8 cellular contexts compared by ENCODE assay signal in the genomic region with DNA sequence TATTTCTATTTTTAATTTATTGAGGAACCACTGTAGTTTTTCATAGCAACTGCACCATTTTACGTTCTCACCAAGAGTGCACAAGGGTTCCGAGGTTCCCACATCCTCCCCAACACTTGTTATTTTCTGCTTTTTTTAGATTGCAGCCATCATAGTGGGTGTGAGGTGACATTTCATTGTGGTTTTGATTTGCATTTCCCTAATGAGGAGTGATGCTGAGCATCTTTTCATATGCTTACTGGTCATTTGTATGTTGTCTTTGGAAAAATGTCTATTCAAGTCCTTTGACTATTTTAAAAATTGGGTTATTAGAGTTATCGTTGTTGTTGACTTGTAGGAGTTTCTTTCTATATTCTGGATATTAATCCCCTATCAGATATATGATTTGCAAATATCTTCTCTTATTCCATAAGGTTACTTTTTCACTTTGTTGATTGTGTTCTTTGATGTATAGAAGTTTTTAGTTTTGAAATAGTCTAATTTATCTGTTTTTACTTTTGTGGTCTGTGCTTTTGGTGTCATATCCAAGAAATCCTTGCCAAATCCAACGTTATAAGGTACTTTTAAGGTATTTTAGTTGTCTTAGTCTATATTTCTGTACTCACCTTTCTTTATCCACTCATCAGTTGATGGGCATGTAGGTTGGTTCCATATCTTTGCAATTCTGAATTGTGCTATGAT. TPM values are rescaled to one million over a fixed set of nuclear protein-coding genes. Genes with fewer than 3 reads are reported as not detected.
DNase-seq lines count a peak whose midpoint lies in the region; ATAC-seq, FAIRE-seq and TF ChIP-seq lines count a peak whose summit lies in the region.

No MANE protein-coding gene starts in this region.

- DNase-seq in HFFc6: peak; percentile 27
- DNase-seq in activated CD8-positive, alpha-beta T cell treated with anti-CD3 and anti-CD28 coated beads, Interleukin-2, amount 10 ng/mL, durations not matched to agents 7 days and 5 days: peak; percentile 63
- peak; percentile 76 for DNase-seq in fibroblast of the aortic adventitia (ENCODE audit: low read depth)
- DNase-seq in stromal cell of bone marrow (ENCODE audit: low read depth): peak; percentile 31
- DNase-seq in hippocampal formation (lab: John Stamatoyannopoulos, UW): no peak
- no peak for DNase-seq in SKM-1 treated with dmso at 0.1 percent for 144 hours (lab: John Stamatoyannopoulos, UW; ENCODE audit: unreplicated experiment)
- no peak for DNase-seq in HTR-8/SVneo (ENCODE audit: insufficient read length, low spot score)
- DNase-seq in D721Med (ENCODE audit: insufficient read length, low spot score): no peak

- peaks cover 70% of the 10 kb centered on the region for H3K36me3 Mint-ChIP-seq in HFFc6 (ENCODE audit: low read depth)
- H3K36me3 Mint-ChIP-seq in activated CD8-positive, alpha-beta T cell treated with anti-CD3 and anti-CD28 coated beads, Interleukin-2, amount 10 ng/mL, durations not matched to agents 7 days and 5 days (ENCODE audit: low read depth): peaks cover 68% of the 10 kb centered on the region

- FAIRE-seq in HTR-8/SVneo (lab: Jason Lieb, UNC) (no peak), D721Med (lab: Jason Lieb, UNC) (no peak)

- peak overlapping the region; percentile 99 for H3K4me3 Mint-ChIP-seq in HFFc6
- H3K4me3 Mint-ChIP-seq in activated CD8-positive, alpha-beta T cell treated with anti-CD3 and anti-CD28 coated beads, Interleukin-2, amount 10 ng/mL, durations not matched to agents 7 days and 5 days: peak overlapping the region; percentile 38

- H3K4me3 ChIP-seq in fibroblast of the aortic adventitia (ENCODE audit: low read depth, low read length): peak overlapping the region; percentile 81

- H3K9me3 Mint-ChIP-seq in HFFc6: peaks cover 95% of the 10 kb centered on the region
- no peaks in the 10 kb centered on the region for H3K9me3 Mint-ChIP-seq in activated CD8-positive, alpha-beta T cell treated with anti-CD3 and anti-CD28 coated beads, Interleukin-2, amount 10 ng/mL, durations not matched to agents 7 days and 5 days (ENCODE audit: insufficient read depth)

- peak overlapping the region; percentile 98 for H3K27ac Mint-ChIP-seq in HFFc6
- H3K27ac Mint-ChIP-seq in activated CD8-positive, alpha-beta T cell treated with anti-CD3 and anti-CD28 coated beads, Interleukin-2, amount 10 ng/mL, durations not matched to agents 7 days and 5 days: peak overlapping the region; percentile 65

- H3K27me3 Mint-ChIP-seq in HFFc6 (ENCODE audit: insufficient read depth): peaks cover 98% of the 10 kb centered on the region
- no peaks in the 10 kb centered on the region for H3K27me3 Mint-ChIP-seq in activated CD8-positive, alpha-beta T cell treated with anti-CD3 and anti-CD28 coated beads, Interleukin-2, amount 10 ng/mL, durations not matched to agents 7 days and 5 days (ENCODE audit: low read depth)

- no peak for ATAC-seq in activated CD8-positive, alpha-beta T cell treated with anti-CD3 and anti-CD28 coated beads, Interleukin-2, amount 10 ng/mL, durations not matched to agents 7 days and 5 days

- peaks cover 96% of the 10 kb centered on the region for H3K4me1 Mint-ChIP-seq in HFFc6 (ENCODE audit: low read depth)
- peaks cover 90% of the 10 kb centered on the region for H3K4me1 Mint-ChIP-seq in activated CD8-positive, alpha-beta T cell treated with anti-CD3 and anti-CD28 coated beads, Interleukin-2, amount 10 ng/mL, durations not matched to agents 7 days and 5 days (ENCODE audit: low read depth)

- CTCF ChIA-PET in activated CD8-positive, alpha-beta T cell treated with anti-CD3 and anti-CD28 coated beads, Interleukin-2, amount 10 ng/mL, durations not matched to agents 7 days and 5 days (lab: Charles Lee): interaction anchor here (1.1 to 1.5 kb wide), 3 partner anchors 10 to 40 kb away, joined by 4 to 23 read pairs (median 6); no protein-coding TSS in a partner anchor

- TF ChIP-seq CTCF in HFFc6 (IDR thresholded peaks at IDR 0.05): no peak
- no peak for TF ChIP-seq CTCF in fibroblast of the aortic adventitia (IDR thresholded peaks at IDR 0.05; ENCODE audit: insufficient read depth, low read length)
- TF ChIP-seq CTCF in D721Med (IDR thresholded peaks at IDR 0.05; ENCODE audit: insufficient read depth, missing control alignments): no peak

- POLR2A ChIA-PET in activated CD8-positive, alpha-beta T cell treated with anti-CD3 and anti-CD28 coated beads, Interleukin-2, amount 10 ng/mL, durations not matched to agents 7 days and 5 days (lab: Charles Lee): interaction anchor here (0.6 to 2.0 kb wide), 4 partner anchors 8 to 13 kb away, joined by 3 to 24 read pairs (median 3); a partner anchor contains a TSS

RNA-seq across cellular contexts. Expression of a gene that starts 9.0 kb away (rescaled TPM):
- 100 to 1,000 TPM; 185 to 250 (median 213) TPM for total RNA-seq in HFFc6 (2021; fragmentation: NEBNext Ultra II Directional; extraction: Animal tissue kit (Norgen Biotek cat#: 25700))
- total RNA-seq in activated CD8-positive, alpha-beta T cell treated with anti-CD3 and anti-CD28 coated beads, Interleukin-2, amount 10 ng/mL, durations not matched to agents 7 days and 5 days: 100 to 1,000 TPM; 212 to 254 TPM
- 527 and 883 TPM in 2 replicates for total RNA-seq in fibroblast of the aortic adventitia (ENCODE audit: low replicate concordance)

RNA-seq across cellular contexts. Expression of a gene that starts 45.2 kb away (rescaled TPM):
- 10 to 100 TPM; 22.4 to 28.5 (median 27.1) TPM for total RNA-seq in HFFc6 (2021; fragmentation: NEBNext Ultra II Directional; extraction: Animal tissue kit (Norgen Biotek cat#: 25700))
- 10 to 100 TPM; 51.0 to 54.7 TPM for total RNA-seq in activated CD8-positive, alpha-beta T cell treated with anti-CD3 and anti-CD28 coated beads, Interleukin-2, amount 10 ng/mL, durations not matched to agents 7 days and 5 days
- total RNA-seq in fibroblast of the aortic adventitia (ENCODE audit: low replicate concordance): 42.7 and 172 TPM in 2 replicates

RNA-seq across cellular contexts. Expression of a gene that starts 49.1 kb away (rescaled TPM):
- 1 to 10 TPM; 4.9 to 8.9 (median 5.8) TPM for total RNA-seq in HFFc6 (2021; fragmentation: NEBNext Ultra II Directional; extraction: Animal tissue kit (Norgen Biotek cat#: 25700))
- 10 to 100 TPM; 24.5 to 28.2 TPM for total RNA-seq in activated CD8-positive, alpha-beta T cell treated with anti-CD3 and anti-CD28 coated beads, Interleukin-2, amount 10 ng/mL, durations not matched to agents 7 days and 5 days
- 0.41 and 5.8 TPM in 2 replicates for total RNA-seq in fibroblast of the aortic adventitia (ENCODE audit: low replicate concordance)

Comparison
In these comparisons a context has a peak if more than half of its experiments do, and no peak if none do; other contexts are left out.
1. DNase-seq: peak in HFFc6 (single experiment), activated CD8-positive, alpha-beta T cell treated with anti-CD3 and anti-CD28 coated beads, Interleukin-2, amount 10 ng/mL, durations not matched to agents 7 days and 5 days (single experiment), fibroblast of the aortic adventitia (single experiment) and stromal cell of bone marrow (single experiment); none in hippocampal formation (0 of 2), SKM-1 treated with dmso at 0.1 percent for 144 hours (single experiment), HTR-8/SVneo (single experiment) and D721Med (single experiment).